In genomic region chr17:45114117-45114932, GRCh38 we compare ENCODE assay signal across 18 cellular contexts. TPM values are rescaled to one million over a fixed set of nuclear protein-coding genes. Genes with fewer than 3 reads are reported as not detected.
A peak's percentile ranks its signal among the peaks of the same experiment; 100 is the strongest.
DNase-seq lines count a peak whose midpoint lies in the region; ATAC-seq and TF ChIP-seq lines count a peak whose summit lies in the region.
"Had no signal": no experiment of that assay in that cellular context is flagged by ENCODE, and none has a peak within 500 bp of the region (broad histone marks: within the 10 kb centered on the region; RNA-seq: fewer than 3 reads in every experiment).

No MANE protein-coding gene starts in this region.

- DNase-seq in DMS53 (lab: John Stamatoyannopoulos, UW) (peak; percentile 49), DMS53 treated with DMSO at 0.1 percent for 48 hours (lab: John Stamatoyannopoulos, UW; ENCODE audit: unreplicated experiment) (no peak), RWPE1 (ENCODE audit: low spot score) (no peak), islet precursor cell (peak; percentile 81), sigmoid colon (no peak), left lobe of liver (ENCODE audit: low spot score) (no peak), NOMO-1 treated with DMSO at 0.1 percent for 48 hours (lab: John Stamatoyannopoulos, UW; ENCODE audit: unreplicated experiment) (no peak)
- DNase-seq: C1 segment of cervical spinal cord, HFFc6, Karpas-422, NCI-H1930, NCI-H2171, NCI-H774, SHP77 treated with DMSO at 0.1 percent for 48 hours had no signal

- H3K27me3 ChIP-seq in sigmoid colon = no peaks in the 10 kb centered on the region

- peak overlapping the region; percentile 81 for H3K27ac ChIP-seq in RWPE1
- H3K27ac ChIP-seq in sigmoid colon = peak overlapping the region in 3 of 4 donors; percentile 1 to 87 (median 84)
- H3K27ac ChIP-seq: 22Rv1 had no signal

- no peak for TF ChIP-seq POLR2A in sigmoid colon (IDR thresholded peaks at IDR 0.05)

- H3K4me3 ChIP-seq in sigmoid colon = no peak overlapping the region
- H3K4me3 ChIP-seq: GM12878 had no signal

- H3K36me3 ChIP-seq in sigmoid colon = peaks cover 13 to 65% (median 37%) of the 10 kb centered on the region in 4 donors

- POLR2A ChIA-PET in RWPE1 (lab: Yijun Ruan, JAX; ENCODE audit: low non-redundant PET) = no interaction called here

- TF ChIP-seq EP300 in sigmoid colon (IDR thresholded peaks at IDR 0.05) = no peak

- H3K4me1 ChIP-seq in sigmoid colon = peaks cover 0 to 28% (median 24%) of the 10 kb centered on the region in 4 donors

- WGBS in sigmoid colon, 2 donors = 89 to 92% methylated on average over 19 of the region's 19 CpGs

- CTCF ChIA-PET in RWPE1 (lab: Yijun Ruan, JAX) = interaction anchor here (0.9 to 1.4 kb wide), 2 partner anchors 15 to 21 kb away, joined by 5 to 6 read pairs; no protein-coding TSS in a partner anchor

- no peaks in the 10 kb centered on the region for H3K9me3 ChIP-seq in sigmoid colon

- no peak for TF ChIP-seq CTCF in RWPE1 (conservative IDR thresholded peaks at IDR 0.05; ENCODE audit: low read depth)
- no peak for TF ChIP-seq CTCF in sigmoid colon (IDR thresholded peaks at IDR 0.05)

- intact Hi-C loops in sigmoid colon (cut with DNase I) = no loop called here

- ATAC-seq in HG03520 (IDR thresholded peaks at IDR 0.05; ENCODE audit: unreplicated experiment) (no peak), left lobe of liver (no peak)
- ATAC-seq: GM12878, Panc1 had no signal

RNA-seq across cellular contexts. Expression of gene PLCD3, which starts 18.0 kb away (rescaled TPM):
- total RNA-seq in sigmoid colon (10 to 100 TPM; 27.4 to 45.7 (median 33.9) TPM), left lobe of liver (3.4 TPM)
- polyA plus RNA-seq in sigmoid colon = 100 to 1,000 TPM; 114 to 274 (median 137) TPM

RNA-seq across cellular contexts. Expression of gene ACBD4, which starts 21.2 kb away (rescaled TPM):
- total RNA-seq in sigmoid colon = 10 to 100 TPM; 20.0 to 24.9 (median 21.9) TPM
- polyA plus RNA-seq in sigmoid colon = 10 to 100 TPM; 13.2 to 36.5 (median 20.1) TPM
- total RNA-seq in left lobe of liver = 90.3 TPM

RNA-seq across cellular contexts. Expression of gene HEXIM1, which starts 34.0 kb away (rescaled TPM):
- total RNA-seq in sigmoid colon (10 to 100 TPM; 41.0 to 60.9 (median 49.4) TPM), left lobe of liver (29.3 TPM)
- 10 to 100 TPM; 21.6 to 38.8 (median 24.7) TPM for polyA plus RNA-seq in sigmoid colon

RNA-seq across cellular contexts. Expression of gene HEXIM2, which starts 47.4 kb away (rescaled TPM):
- total RNA-seq in sigmoid colon = 10 to 100 TPM in 2 of 4 donors, 1 to 10 TPM in 2; 7.5 to 14.7 (median 11.2) TPM
- polyA plus RNA-seq in sigmoid colon = 1 to 10 TPM; 1.8 to 7.8 (median 6.6) TPM
- 14.2 TPM for total RNA-seq in left lobe of liver

RNA-seq across cellular contexts. Expression of gene NMT1, which starts 53.2 kb away (rescaled TPM):
- total RNA-seq in sigmoid colon = 10 to 100 TPM; 41.0 to 59.2 (median 55.6) TPM
- polyA plus RNA-seq in sigmoid colon = 10 to 100 TPM; 13.2 to 38.4 (median 15.3) TPM
- total RNA-seq in left lobe of liver = 77.0 TPM

Comparison
In these comparisons a context has a peak if more than half of its experiments do, and no peak if none do; other contexts are left out.
1. DNase-seq: peak in DMS53 (single experiment) and islet precursor cell (single experiment); none in DMS53 treated with DMSO at 0.1 percent for 48 hours (single experiment), RWPE1 (single experiment), sigmoid colon (single experiment), left lobe of liver (single experiment) and NOMO-1 treated with DMSO at 0.1 percent for 48 hours (single experiment).